ENCODE assay signal across 8 cellular contexts in the genomic region with DNA sequence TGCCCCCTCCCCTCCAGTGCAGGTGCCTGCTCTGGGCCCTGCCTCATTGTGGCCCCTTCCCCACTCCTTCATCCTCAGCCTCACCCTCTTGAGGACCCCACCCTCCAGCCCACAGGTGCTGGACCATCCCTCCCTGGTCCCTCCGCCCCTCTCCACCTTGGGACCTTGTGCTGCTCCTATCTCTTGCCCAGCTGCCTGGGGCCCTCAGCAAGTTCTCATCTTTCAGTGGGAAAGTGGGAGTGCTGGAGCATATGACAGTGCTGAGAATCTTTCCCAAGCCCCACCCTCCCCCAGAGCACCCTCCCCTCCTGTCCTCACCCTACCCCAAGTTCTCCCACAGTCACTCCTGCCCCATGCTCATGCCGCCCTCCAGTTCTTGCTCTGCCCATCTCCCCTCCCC. TPM values are rescaled to one million over a fixed set of nuclear protein-coding genes. Genes with fewer than 3 reads are reported as not detected.
A peak's percentile ranks its signal among the peaks of the same experiment; 100 is the strongest.
DNase-seq lines count a peak whose midpoint lies in the region; ATAC-seq and TF ChIP-seq lines count a peak whose summit lies in the region.
"Not testable (repeated sequence)": the region's sequence is repeated elsewhere in the genome, so short reads cannot be mapped to it uniquely, and the experiment has no call there.
"Had no signal": no experiment of that assay in that cellular context is flagged by ENCODE, and none has a peak within 500 bp of the region (broad histone marks: within the 10 kb centered on the region; RNA-seq: fewer than 3 reads in every experiment).

No MANE protein-coding gene starts in this region.

- H3F3A ChIP-seq in neural progenitor cell (ENCODE audit: low read depth): peaks cover 16% of the 10 kb centered on the region

- not testable (repeated sequence) for TF ChIP-seq CTCF in Calu3 (IDR thresholded peaks at IDR 0.05; ENCODE audit: unreplicated experiment); activated CD8-positive, alpha-beta T cell treated with anti-CD3 and anti-CD28 coated beads for 36 hours (IDR thresholded peaks at IDR 0.05); neural progenitor cell (IDR thresholded peaks at IDR 0.05)

- POLR2A ChIA-PET in T-cell (lab: Charles Lee); activated CD8-positive, alpha-beta T cell treated with anti-CD3 and anti-CD28 coated beads for 36 hours (lab: Charles Lee): not testable (repeated sequence)
- POLR2A ChIA-PET in activated naive CD8-positive, alpha-beta T cell treated with anti-CD3 and anti-CD28 coated beads, Interleukin-2, amount 10 ng/mL, durations not matched to agents 7 days and 5 days (lab: Charles Lee): interaction anchor here (3.4 kb wide), 1 partner anchor 42 kb away, joined by 34 read pairs; a partner anchor contains a TSS

- peak overlapping the region; percentile 83 for H3K4me2 ChIP-seq in neural progenitor cell

- H3K4me3 Mint-ChIP-seq in Calu3 (ENCODE audit: low read depth, unreplicated experiment) (peak overlapping the region; percentile 88), T-cell (peak overlapping the region; percentile 83 to 88 (median 86)), immature natural killer cell (peak overlapping the region in 4 of 5 donors; percentile 56 to 89 (median 82)), neural progenitor cell (peak overlapping the region; percentile 50)
- H3K4me3 Mint-ChIP-seq in activated CD8-positive, alpha-beta T cell treated with anti-CD3 and anti-CD28 coated beads for 36 hours: peak overlapping the region; percentile 73
- peak overlapping the region; percentile 97 for H3K4me3 Mint-ChIP-seq in activated naive CD8-positive, alpha-beta T cell treated with anti-CD3 and anti-CD28 coated beads, Interleukin-2, amount 10 ng/mL, durations not matched to agents 7 days and 5 days

- not testable (repeated sequence) for H3K27ac Mint-ChIP-seq in Calu3 (ENCODE audit: unreplicated experiment); T-cell; activated CD8-positive, alpha-beta T cell treated with anti-CD3 and anti-CD28 coated beads for 36 hours; activated naive CD8-positive, alpha-beta T cell treated with anti-CD3 and anti-CD28 coated beads, Interleukin-2, amount 10 ng/mL, durations not matched to agents 7 days and 5 days; neural progenitor cell
- H3K27ac Mint-ChIP-seq in immature natural killer cell: peak overlapping the region in 1 of 6 donors; percentile 80

- peak overlapping the region; percentile 85; the same call in 1 of the 2 replicates for H3K4me3 ChIP-seq in HUES48 (ENCODE audit: low read depth, low read length)
- not testable (repeated sequence) for H3K4me3 ChIP-seq in neural progenitor cell

- peaks cover 19% of the 10 kb centered on the region for H3K4me1 ChIP-seq in HUES48 (ENCODE audit: control insufficient read depth, insufficient read depth, low read length)
- H3K4me1 ChIP-seq in neural progenitor cell: not testable (repeated sequence)

- H3K9ac ChIP-seq in HUES48 (ENCODE audit: low read depth, low read length); neural progenitor cell: not testable (repeated sequence)

- H3K36me3 Mint-ChIP-seq in Calu3 (ENCODE audit: insufficient read depth, unreplicated experiment): peaks cover 40% of the 10 kb centered on the region
- not testable (repeated sequence) for H3K36me3 Mint-ChIP-seq in T-cell; activated CD8-positive, alpha-beta T cell treated with anti-CD3 and anti-CD28 coated beads for 36 hours (ENCODE audit: low read depth); immature natural killer cell; neural progenitor cell
- H3K36me3 Mint-ChIP-seq in activated naive CD8-positive, alpha-beta T cell treated with anti-CD3 and anti-CD28 coated beads, Interleukin-2, amount 10 ng/mL, durations not matched to agents 7 days and 5 days: peaks cover 31% of the 10 kb centered on the region

- not testable (repeated sequence) for ATAC-seq in T-cell (replicated peaks in 1 of 4); activated CD8-positive, alpha-beta T cell treated with anti-CD3 and anti-CD28 coated beads for 36 hours; activated naive CD8-positive, alpha-beta T cell treated with anti-CD3 and anti-CD28 coated beads, Interleukin-2, amount 10 ng/mL, durations not matched to agents 7 days and 5 days (ENCODE audit: low read depth)

- not testable (repeated sequence) for H3K27me3 Mint-ChIP-seq in Calu3 (ENCODE audit: unreplicated experiment); T-cell; activated CD8-positive, alpha-beta T cell treated with anti-CD3 and anti-CD28 coated beads for 36 hours; activated naive CD8-positive, alpha-beta T cell treated with anti-CD3 and anti-CD28 coated beads, Interleukin-2, amount 10 ng/mL, durations not matched to agents 7 days and 5 days; immature natural killer cell (ENCODE audit: low read depth in 3 of 3)
- peaks cover 71% of the 10 kb centered on the region for H3K27me3 Mint-ChIP-seq in neural progenitor cell (ENCODE audit: insufficient read depth, low read depth)

- H3K9me3 Mint-ChIP-seq in Calu3 (ENCODE audit: low read depth, unreplicated experiment); T-cell; activated CD8-positive, alpha-beta T cell treated with anti-CD3 and anti-CD28 coated beads for 36 hours; activated naive CD8-positive, alpha-beta T cell treated with anti-CD3 and anti-CD28 coated beads, Interleukin-2, amount 10 ng/mL, durations not matched to agents 7 days and 5 days; immature natural killer cell; neural progenitor cell: not testable (repeated sequence)

- H3K36me3 ChIP-seq in HUES48 (ENCODE audit: control insufficient read depth, insufficient read depth, low read length); neural progenitor cell: not testable (repeated sequence)

- peaks cover 15% of the 10 kb centered on the region for H3K79me2 ChIP-seq in neural progenitor cell (ENCODE audit: low read depth)

- intact Hi-C loops in Calu3 (cut with micrococcal nuclease; ENCODE audit: unreplicated experiment); activated CD8-positive, alpha-beta T cell treated with anti-CD3 and anti-CD28 coated beads for 36 hours (cut with micrococcal nuclease): not testable (repeated sequence)

- H3K4me1 Mint-ChIP-seq in Calu3 (ENCODE audit: low read depth, unreplicated experiment) (peaks cover 67% of the 10 kb centered on the region), T-cell (peaks cover 74 to 82% (median 75%) of the 10 kb centered on the region in 3 donors), immature natural killer cell (peaks cover 70 to 88% of the 10 kb centered on the region in 2 donors), neural progenitor cell (peaks cover 24% of the 10 kb centered on the region)
- peaks cover 63% of the 10 kb centered on the region for H3K4me1 Mint-ChIP-seq in activated CD8-positive, alpha-beta T cell treated with anti-CD3 and anti-CD28 coated beads for 36 hours (ENCODE audit: low read depth)
- peaks cover 51% of the 10 kb centered on the region for H3K4me1 Mint-ChIP-seq in activated naive CD8-positive, alpha-beta T cell treated with anti-CD3 and anti-CD28 coated beads, Interleukin-2, amount 10 ng/mL, durations not matched to agents 7 days and 5 days

- H3K9me3 ChIP-seq in HUES48 (ENCODE audit: control insufficient read depth, insufficient read depth, low read length); neural progenitor cell (ENCODE audit: low read depth): not testable (repeated sequence)

- H3K27ac ChIP-seq in HUES48 (ENCODE audit: low read depth, low read length); neural progenitor cell: not testable (repeated sequence)

- not testable (repeated sequence) for H2AFZ ChIP-seq in neural progenitor cell (replicated peaks)

- not testable (repeated sequence) for DNase-seq in Calu3; T-cell; activated CD8-positive, alpha-beta T cell treated with anti-CD3 and anti-CD28 coated beads for 36 hours; activated naive CD8-positive, alpha-beta T cell treated with anti-CD3 and anti-CD28 coated beads, Interleukin-2, amount 10 ng/mL, durations not matched to agents 7 days and 5 days; immature natural killer cell; neural progenitor cell (ENCODE audit: low spot score)

- CTCF ChIA-PET in Calu3 (lab: Charles Lee): interaction anchor here (2.2 kb wide), 1 partner anchor 42 kb away, joined by 8 read pairs; a partner anchor contains a TSS
- CTCF ChIA-PET in T-cell (lab: Charles Lee); activated CD8-positive, alpha-beta T cell treated with anti-CD3 and anti-CD28 coated beads for 36 hours (lab: Charles Lee): not testable (repeated sequence)

- not testable (repeated sequence) for BruUV-seq in Calu3 (replicated peaks; lab: Mats Ljungman, UMichigan)

- peaks cover 31% of the 10 kb centered on the region for H3K27me3 ChIP-seq in HUES48 (ENCODE audit: control insufficient read depth, insufficient read depth, low read length)
- H3K27me3 ChIP-seq in neural progenitor cell: peaks cover 49% of the 10 kb centered on the region

- H4K20me1 ChIP-seq in neural progenitor cell (ENCODE audit: low read depth): not testable (repeated sequence)

RNA-seq across cellular contexts. Expression of a gene that starts 1.7 kb away (rescaled TPM):
- total RNA-seq in Calu3 (2022) (59.3 and 64.3 TPM in 2 replicates), T-cell (10 to 100 TPM; 15.7 to 21.7 (median 16.1) TPM), neural progenitor cell (ENCODE audit: low replicate concordance) (8.1 and 9.1 TPM in 2 replicates)
- total RNA-seq in activated CD8-positive, alpha-beta T cell treated with anti-CD3 and anti-CD28 coated beads for 36 hours: 10 to 100 TPM; 17.0 to 17.7 TPM
- total RNA-seq in activated naive CD8-positive, alpha-beta T cell treated with anti-CD3 and anti-CD28 coated beads, Interleukin-2, amount 10 ng/mL, durations not matched to agents 7 days and 5 days: 10 to 100 TPM; 41.5 to 42.8 TPM
- 10 to 100 TPM in 2 of 3 donors, 1 to 10 TPM in 1; 7.4 to 15.2 (median 10.3) TPM for polyA plus RNA-seq in immature natural killer cell

RNA-seq across cellular contexts. Expression of a gene that starts 29.1 kb away (rescaled TPM):
- not detected in 2 replicates for total RNA-seq in Calu3 (2022)
- not detected for total RNA-seq in T-cell
- not detected for total RNA-seq in activated CD8-positive, alpha-beta T cell treated with anti-CD3 and anti-CD28 coated beads for 36 hours
- total RNA-seq in activated naive CD8-positive, alpha-beta T cell treated with anti-CD3 and anti-CD28 coated beads, Interleukin-2, amount 10 ng/mL, durations not matched to agents 7 days and 5 days: not detected
- not detected for polyA plus RNA-seq in immature natural killer cell
- total RNA-seq in neural progenitor cell (ENCODE audit: low replicate concordance): not detected in 2 replicates
- total RNA-seq: RPMI7951 had no signal

RNA-seq across cellular contexts. Expression of a gene that starts 42.2 kb away (rescaled TPM):
- total RNA-seq in Calu3 (2022) (631 and 646 TPM in 2 replicates), T-cell (100 to 1,000 TPM; 507 to 669 (median 631) TPM), neural progenitor cell (ENCODE audit: low replicate concordance) (493 and 913 TPM in 2 replicates)
- 100 to 1,000 TPM; 568 to 572 TPM for total RNA-seq in activated CD8-positive, alpha-beta T cell treated with anti-CD3 and anti-CD28 coated beads for 36 hours
- 100 to 1,000 TPM; 531 to 555 TPM for total RNA-seq in activated naive CD8-positive, alpha-beta T cell treated with anti-CD3 and anti-CD28 coated beads, Interleukin-2, amount 10 ng/mL, durations not matched to agents 7 days and 5 days
- polyA plus RNA-seq in immature natural killer cell: 10 to 100 TPM; 49.7 to 71.6 (median 56.2) TPM

RNA-seq across cellular contexts. Expression of a gene that starts 46.8 kb away (rescaled TPM):
- total RNA-seq in Calu3 (2022) (1.0 and 1.5 TPM in 2 replicates), T-cell (1 to 10 TPM; 3.1 to 5.7 (median 4.1) TPM), neural progenitor cell (ENCODE audit: low replicate concordance) (6.8 and 8.8 TPM in 2 replicates)
- total RNA-seq in activated CD8-positive, alpha-beta T cell treated with anti-CD3 and anti-CD28 coated beads for 36 hours: 1 to 10 TPM in 1 of 2 experiments, under 1 TPM in 1; 0.86 to 1.1 TPM
- 1 to 10 TPM; 4.5 to 5.5 TPM for total RNA-seq in activated naive CD8-positive, alpha-beta T cell treated with anti-CD3 and anti-CD28 coated beads, Interleukin-2, amount 10 ng/mL, durations not matched to agents 7 days and 5 days
- polyA plus RNA-seq in immature natural killer cell: not detected

RNA-seq across cellular contexts. Expression of a gene that starts 47.8 kb away (rescaled TPM):
- total RNA-seq in Calu3 (2022) (33.5 and 34.0 TPM in 2 replicates), T-cell (10 to 100 TPM in 3 of 5 donors, 1 to 10 TPM in 2; 6.9 to 17.1 (median 11.6) TPM), neural progenitor cell (ENCODE audit: low replicate concordance) (8.6 and 30.3 TPM in 2 replicates)
- 10 to 100 TPM; 11.3 to 13.0 TPM for total RNA-seq in activated CD8-positive, alpha-beta T cell treated with anti-CD3 and anti-CD28 coated beads for 36 hours
- 10 to 100 TPM; 15.4 to 17.6 TPM for total RNA-seq in activated naive CD8-positive, alpha-beta T cell treated with anti-CD3 and anti-CD28 coated beads, Interleukin-2, amount 10 ng/mL, durations not matched to agents 7 days and 5 days
- polyA plus RNA-seq in immature natural killer cell: 10 to 100 TPM in 2 of 3 donors, 1 to 10 TPM in 1; 5.0 to 15.0 (median 13.6) TPM
